ENCODE assay signal across 1 cellular context in the genomic region with DNA sequence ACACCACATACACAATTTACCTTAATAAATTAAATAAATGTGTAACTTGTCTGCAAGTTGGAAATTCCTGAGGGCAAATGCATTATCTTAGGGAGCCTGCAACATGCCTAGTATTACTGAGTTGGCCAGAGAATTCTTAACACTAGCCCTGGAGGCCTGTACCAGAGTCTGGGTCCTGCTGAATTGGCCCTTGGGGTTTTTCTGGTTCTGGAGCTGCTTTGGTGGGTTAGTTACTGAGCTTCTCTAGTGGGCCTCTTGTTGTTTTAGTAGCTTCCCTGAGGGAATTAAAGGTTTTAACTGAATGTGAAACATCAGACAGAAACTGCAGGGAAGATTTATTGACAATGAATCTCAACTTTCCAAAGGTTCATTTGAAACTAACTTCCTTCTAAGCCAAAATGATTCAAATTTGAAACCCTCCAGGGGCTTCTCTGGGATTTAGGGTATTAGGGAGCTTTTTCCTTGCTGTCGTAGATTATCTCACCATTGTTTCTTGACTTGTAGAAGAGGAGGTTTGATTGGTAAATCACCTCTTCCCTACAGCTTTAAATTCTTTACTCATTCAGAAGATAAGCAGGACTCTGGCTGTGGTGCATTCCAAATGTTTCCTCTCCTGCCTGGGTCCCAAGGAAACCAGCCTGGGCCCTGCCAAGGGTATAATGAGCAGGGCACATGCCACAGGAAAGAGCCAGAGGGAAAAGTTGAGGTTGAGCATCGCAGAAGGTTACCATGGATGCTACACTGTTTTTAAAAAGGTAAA.
TF ChIP-seq lines count a peak whose summit lies in the region.

No MANE protein-coding gene starts in this region.

TF ChIP-seq in WTC11, 78 proteins besides CTCF, POLR2A, EP300 and RAD21:
- TF ChIP-seq GTF2I (CRISPR knock-in tag; conservative IDR thresholded peaks at IDR 0.05) (no peak), SMAD3 (CRISPR knock-in tag; IDR thresholded peaks at IDR 0.05; ENCODE audit: borderline replicate concordance) (no peak), NFATC4 (CRISPR knock-in tag; IDR thresholded peaks at IDR 0.05) (no peak), TCF7 (CRISPR knock-in tag; IDR thresholded peaks at IDR 0.05; ENCODE audit: low read depth) (no peak), JAZF1 (CRISPR knock-in tag; IDR thresholded peaks at IDR 0.05) (no peak), EMX1 (CRISPR knock-in tag; IDR thresholded peaks at IDR 0.05) (no peak), GRHL2 (CRISPR knock-in tag; IDR thresholded peaks at IDR 0.05; ENCODE audit: insufficient replicate concordance, severe bottlenecking) (no peak), ZNF232 (CRISPR knock-in tag; IDR thresholded peaks at IDR 0.05) (no peak), SMAD4 (CRISPR knock-in tag; IDR thresholded peaks at IDR 0.05) (no peak)
- TF ChIP-seq, protein P1, sequence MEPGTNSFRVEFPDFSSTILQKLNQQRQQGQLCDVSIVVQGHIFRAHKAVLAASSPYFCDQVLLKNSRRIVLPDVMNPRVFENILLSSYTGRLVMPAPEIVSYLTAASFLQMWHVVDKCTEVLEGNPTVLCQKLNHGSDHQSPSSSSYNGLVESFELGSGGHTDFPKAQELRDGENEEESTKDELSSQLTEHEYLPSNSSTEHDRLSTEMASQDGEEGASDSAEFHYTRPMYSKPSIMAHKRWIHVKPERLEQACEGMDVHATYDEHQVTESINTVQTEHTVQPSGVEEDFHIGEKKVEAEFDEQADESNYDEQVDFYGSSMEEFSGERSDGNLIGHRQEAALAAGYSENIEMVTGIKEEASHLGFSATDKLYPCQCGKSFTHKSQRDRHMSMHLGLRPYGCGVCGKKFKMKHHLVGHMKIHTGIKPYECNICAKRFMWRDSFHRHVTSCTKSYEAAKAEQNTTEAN (CRISPR knock-in tag; IDR thresholded peaks at IDR 0.05), result no peak
- TF ChIP-seq, protein P2, sequence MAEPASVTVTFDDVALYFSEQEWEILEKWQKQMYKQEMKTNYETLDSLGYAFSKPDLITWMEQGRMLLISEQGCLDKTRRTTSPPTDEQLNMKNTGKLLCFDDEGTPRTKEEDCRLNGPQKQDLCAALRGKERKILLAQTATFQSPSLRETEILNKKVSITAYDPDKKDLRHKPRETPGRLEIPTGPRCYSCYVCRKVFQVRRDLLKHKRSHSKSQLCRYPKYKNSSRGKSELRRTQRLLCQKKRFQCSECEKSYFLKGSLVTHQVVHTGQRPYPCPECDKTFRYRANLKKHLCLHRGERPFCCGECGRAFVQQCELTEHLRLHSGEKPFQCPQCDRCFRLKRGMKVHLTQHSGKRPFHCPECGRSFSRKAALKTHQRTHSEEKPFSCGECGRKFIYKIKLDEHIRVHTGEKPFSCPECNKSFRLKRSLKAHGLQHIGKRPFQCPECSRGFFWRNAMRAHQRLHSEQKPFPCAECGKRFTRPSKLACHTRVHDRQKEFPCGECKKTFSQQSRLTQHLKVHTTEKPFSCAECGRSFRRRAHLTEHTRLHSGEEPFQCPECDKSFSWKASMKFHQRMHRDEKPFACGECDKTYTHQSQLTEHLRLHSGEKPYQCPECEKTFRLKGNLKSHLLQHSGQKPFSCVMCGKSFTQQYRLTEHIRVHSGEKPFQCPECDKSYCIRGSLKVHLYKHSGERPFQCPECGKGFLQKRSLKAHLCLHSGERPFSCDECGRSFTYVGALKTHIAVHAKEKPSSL (CRISPR knock-in tag; conservative IDR thresholded peaks at IDR 0.05), result no peak
- TF ChIP-seq, protein P3, sequence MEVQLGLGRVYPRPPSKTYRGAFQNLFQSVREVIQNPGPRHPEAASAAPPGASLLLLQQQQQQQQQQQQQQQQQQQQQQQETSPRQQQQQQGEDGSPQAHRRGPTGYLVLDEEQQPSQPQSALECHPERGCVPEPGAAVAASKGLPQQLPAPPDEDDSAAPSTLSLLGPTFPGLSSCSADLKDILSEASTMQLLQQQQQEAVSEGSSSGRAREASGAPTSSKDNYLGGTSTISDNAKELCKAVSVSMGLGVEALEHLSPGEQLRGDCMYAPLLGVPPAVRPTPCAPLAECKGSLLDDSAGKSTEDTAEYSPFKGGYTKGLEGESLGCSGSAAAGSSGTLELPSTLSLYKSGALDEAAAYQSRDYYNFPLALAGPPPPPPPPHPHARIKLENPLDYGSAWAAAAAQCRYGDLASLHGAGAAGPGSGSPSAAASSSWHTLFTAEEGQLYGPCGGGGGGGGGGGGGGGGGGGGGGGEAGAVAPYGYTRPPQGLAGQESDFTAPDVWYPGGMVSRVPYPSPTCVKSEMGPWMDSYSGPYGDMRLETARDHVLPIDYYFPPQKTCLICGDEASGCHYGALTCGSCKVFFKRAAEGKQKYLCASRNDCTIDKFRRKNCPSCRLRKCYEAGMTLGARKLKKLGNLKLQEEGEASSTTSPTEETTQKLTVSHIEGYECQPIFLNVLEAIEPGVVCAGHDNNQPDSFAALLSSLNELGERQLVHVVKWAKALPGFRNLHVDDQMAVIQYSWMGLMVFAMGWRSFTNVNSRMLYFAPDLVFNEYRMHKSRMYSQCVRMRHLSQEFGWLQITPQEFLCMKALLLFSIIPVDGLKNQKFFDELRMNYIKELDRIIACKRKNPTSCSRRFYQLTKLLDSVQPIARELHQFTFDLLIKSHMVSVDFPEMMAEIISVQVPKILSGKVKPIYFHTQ (CRISPR knock-in tag; IDR thresholded peaks at IDR 0.05), result no peak
- TF ChIP-seq, protein P4, sequence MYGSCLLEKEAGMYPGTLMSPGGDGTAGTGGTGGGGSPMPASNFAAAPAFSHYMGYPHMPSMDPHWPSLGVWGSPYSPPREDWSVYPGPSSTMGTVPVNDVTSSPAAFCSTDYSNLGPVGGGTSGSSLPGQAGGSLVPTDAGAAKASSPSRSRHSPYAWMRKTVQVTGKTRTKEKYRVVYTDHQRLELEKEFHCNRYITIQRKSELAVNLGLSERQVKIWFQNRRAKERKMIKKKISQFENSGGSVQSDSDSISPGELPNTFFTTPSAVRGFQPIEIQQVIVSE (CRISPR knock-in tag; IDR thresholded peaks at IDR 0.05; ENCODE audit: borderline replicate concordance), result no peak
- TF ChIP-seq, protein P5, sequence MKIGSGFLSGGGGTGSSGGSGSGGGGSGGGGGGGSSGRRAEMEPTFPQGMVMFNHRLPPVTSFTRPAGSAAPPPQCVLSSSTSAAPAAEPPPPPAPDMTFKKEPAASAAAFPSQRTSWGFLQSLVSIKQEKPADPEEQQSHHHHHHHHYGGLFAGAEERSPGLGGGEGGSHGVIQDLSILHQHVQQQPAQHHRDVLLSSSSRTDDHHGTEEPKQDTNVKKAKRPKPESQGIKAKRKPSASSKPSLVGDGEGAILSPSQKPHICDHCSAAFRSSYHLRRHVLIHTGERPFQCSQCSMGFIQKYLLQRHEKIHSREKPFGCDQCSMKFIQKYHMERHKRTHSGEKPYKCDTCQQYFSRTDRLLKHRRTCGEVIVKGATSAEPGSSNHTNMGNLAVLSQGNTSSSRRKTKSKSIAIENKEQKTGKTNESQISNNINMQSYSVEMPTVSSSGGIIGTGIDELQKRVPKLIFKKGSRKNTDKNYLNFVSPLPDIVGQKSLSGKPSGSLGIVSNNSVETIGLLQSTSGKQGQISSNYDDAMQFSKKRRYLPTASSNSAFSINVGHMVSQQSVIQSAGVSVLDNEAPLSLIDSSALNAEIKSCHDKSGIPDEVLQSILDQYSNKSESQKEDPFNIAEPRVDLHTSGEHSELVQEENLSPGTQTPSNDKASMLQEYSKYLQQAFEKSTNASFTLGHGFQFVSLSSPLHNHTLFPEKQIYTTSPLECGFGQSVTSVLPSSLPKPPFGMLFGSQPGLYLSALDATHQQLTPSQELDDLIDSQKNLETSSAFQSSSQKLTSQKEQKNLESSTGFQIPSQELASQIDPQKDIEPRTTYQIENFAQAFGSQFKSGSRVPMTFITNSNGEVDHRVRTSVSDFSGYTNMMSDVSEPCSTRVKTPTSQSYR (CRISPR knock-in tag; IDR thresholded peaks at IDR 0.05), result no peak
- TF ChIP-seq, protein P6, sequence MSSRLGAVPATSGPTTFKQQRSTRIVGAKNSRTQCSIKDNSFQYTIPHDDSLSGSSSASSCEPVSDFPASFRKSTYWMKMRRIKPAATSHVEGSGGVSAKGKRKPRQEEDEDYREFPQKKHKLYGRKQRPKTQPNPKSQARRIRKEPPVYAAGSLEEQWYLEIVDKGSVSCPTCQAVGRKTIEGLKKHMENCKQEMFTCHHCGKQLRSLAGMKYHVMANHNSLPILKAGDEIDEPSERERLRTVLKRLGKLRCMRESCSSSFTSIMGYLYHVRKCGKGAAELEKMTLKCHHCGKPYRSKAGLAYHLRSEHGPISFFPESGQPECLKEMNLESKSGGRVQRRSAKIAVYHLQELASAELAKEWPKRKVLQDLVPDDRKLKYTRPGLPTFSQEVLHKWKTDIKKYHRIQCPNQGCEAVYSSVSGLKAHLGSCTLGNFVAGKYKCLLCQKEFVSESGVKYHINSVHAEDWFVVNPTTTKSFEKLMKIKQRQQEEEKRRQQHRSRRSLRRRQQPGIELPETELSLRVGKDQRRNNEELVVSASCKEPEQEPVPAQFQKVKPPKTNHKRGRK (CRISPR knock-in tag; IDR thresholded peaks at IDR 0.05; ENCODE audit: borderline replicate concordance), result no peak
- TF ChIP-seq, protein P7, sequence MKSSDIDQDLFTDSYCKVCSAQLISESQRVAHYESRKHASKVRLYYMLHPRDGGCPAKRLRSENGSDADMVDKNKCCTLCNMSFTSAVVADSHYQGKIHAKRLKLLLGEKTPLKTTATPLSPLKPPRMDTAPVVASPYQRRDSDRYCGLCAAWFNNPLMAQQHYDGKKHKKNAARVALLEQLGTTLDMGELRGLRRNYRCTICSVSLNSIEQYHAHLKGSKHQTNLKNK (CRISPR knock-in tag; IDR thresholded peaks at IDR 0.05), result no peak
- TF ChIP-seq, protein P8, sequence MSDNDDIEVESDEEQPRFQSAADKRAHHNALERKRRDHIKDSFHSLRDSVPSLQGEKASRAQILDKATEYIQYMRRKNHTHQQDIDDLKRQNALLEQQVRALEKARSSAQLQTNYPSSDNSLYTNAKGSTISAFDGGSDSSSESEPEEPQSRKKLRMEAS (CRISPR knock-in tag; IDR thresholded peaks at IDR 0.05), result no peak
